Comparison of ENCODE assay signal across 1 cellular context in the genomic region with DNA sequence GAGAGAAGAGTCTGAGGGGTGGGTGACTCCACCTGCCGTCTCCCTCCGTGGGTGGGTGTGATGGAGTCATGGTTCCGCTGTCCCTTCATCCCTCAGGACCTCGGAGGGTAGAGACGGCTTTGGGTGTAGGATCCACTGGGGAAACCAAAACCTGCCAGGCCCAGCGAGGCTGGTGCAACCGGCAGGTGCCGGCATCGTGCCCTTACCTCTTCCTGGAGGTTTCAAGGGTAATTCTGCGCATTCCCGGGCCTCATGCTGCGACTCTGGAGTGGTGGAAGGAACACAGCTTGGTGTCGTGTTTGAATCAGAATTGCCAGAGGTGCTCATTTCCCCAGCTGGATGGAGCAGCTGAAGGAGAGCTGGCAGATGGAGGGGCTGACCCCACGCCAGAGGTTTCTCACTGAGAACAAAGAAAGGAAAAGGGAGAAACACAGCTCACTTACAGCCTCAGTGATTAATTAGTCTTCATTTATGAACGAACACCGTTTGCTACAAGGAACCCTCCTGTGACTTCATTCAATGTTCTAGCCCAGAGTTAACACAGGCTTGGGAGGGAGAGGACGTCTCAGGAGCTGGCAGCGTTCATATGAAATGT.
TF ChIP-seq lines count a peak whose summit lies in the region.

No MANE protein-coding gene starts in this region.

TF ChIP-seq in SK-N-SH, 30 proteins besides CTCF, POLR2A, EP300 and RAD21 (continued from another document):
- TF ChIP-seq, protein P1, sequence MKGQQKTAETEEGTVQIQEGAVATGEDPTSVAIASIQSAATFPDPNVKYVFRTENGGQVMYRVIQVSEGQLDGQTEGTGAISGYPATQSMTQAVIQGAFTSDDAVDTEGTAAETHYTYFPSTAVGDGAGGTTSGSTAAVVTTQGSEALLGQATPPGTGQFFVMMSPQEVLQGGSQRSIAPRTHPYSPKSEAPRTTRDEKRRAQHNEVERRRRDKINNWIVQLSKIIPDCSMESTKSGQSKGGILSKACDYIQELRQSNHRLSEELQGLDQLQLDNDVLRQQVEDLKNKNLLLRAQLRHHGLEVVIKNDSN (IDR thresholded peaks at IDR 0.05; ENCODE audit: borderline replicate concordance, low read depth), result no peak
- TF ChIP-seq SMC3 (IDR thresholded peaks at IDR 0.05; ENCODE audit: low read depth, low read length) (no peak), TEAD4 (IDR thresholded peaks at IDR 0.05; ENCODE audit: borderline replicate concordance, insufficient read depth) (no peak), EZH2phosphoT487 (IDR thresholded peaks at IDR 0.05; ENCODE audit: borderline replicate concordance, low read depth) (no peak)
